Comparison of ENCODE assay signal across 2 cellular contexts in genomic region chr11:118144869-118145268, GRCh38.
TF ChIP-seq lines count a peak whose summit lies in the region.

No MANE protein-coding gene starts in this region.

TF ChIP-seq in SK-N-SH, 30 proteins besides CTCF, POLR2A, EP300 and RAD21 (continued from another document):
- TF ChIP-seq USF2 (IDR thresholded peaks at IDR 0.05; ENCODE audit: borderline replicate concordance, low read depth, low read length) (no peak), FOSL2 (IDR thresholded peaks at IDR 0.05; ENCODE audit: borderline replicate concordance, low read depth) (no peak), NFIC (IDR thresholded peaks at IDR 0.05; ENCODE audit: borderline replicate concordance) (no peak), SMC3 (IDR thresholded peaks at IDR 0.05; ENCODE audit: low read depth, low read length) (no peak), MEF2A (IDR thresholded peaks at IDR 0.05; ENCODE audit: borderline replicate concordance, low read depth) (no peak)

TF ChIP-seq in SK-N-SH treated with all-trans-retinoic acid at 6 μM for 48 hours, 23 proteins besides CTCF, POLR2A, EP300 and RAD21 (continued from another document):
- TF ChIP-seq TSHZ2 (CRISPR knock-in tag; IDR thresholded peaks at IDR 0.05) (no peak), GLIS3 (CRISPR knock-in tag; IDR thresholded peaks at IDR 0.05) (no peak), PPARA (CRISPR knock-in tag; IDR thresholded peaks at IDR 0.05; ENCODE audit: borderline replicate concordance) (no peak), CSDC2 (CRISPR knock-in tag; IDR thresholded peaks at IDR 0.05) (no peak), ZNF565 (CRISPR knock-in tag; conservative IDR thresholded peaks at IDR 0.05; ENCODE audit: low read depth) (no peak), ZFP30 (CRISPR knock-in tag; IDR thresholded peaks at IDR 0.05) (no peak), ESRRG (CRISPR knock-in tag; IDR thresholded peaks at IDR 0.05) (no peak), CREB5 (CRISPR knock-in tag; IDR thresholded peaks at IDR 0.05; ENCODE audit: low read depth) (no peak)
- TF ChIP-seq, protein P1, sequence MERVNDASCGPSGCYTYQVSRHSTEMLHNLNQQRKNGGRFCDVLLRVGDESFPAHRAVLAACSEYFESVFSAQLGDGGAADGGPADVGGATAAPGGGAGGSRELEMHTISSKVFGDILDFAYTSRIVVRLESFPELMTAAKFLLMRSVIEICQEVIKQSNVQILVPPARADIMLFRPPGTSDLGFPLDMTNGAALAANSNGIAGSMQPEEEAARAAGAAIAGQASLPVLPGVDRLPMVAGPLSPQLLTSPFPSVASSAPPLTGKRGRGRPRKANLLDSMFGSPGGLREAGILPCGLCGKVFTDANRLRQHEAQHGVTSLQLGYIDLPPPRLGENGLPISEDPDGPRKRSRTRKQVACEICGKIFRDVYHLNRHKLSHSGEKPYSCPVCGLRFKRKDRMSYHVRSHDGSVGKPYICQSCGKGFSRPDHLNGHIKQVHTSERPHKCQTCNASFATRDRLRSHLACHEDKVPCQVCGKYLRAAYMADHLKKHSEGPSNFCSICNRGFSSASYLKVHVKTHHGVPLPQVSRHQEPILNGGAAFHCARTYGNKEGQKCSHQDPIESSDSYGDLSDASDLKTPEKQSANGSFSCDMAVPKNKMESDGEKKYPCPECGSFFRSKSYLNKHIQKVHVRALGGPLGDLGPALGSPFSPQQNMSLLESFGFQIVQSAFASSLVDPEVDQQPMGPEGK (CRISPR knock-in tag; IDR thresholded peaks at IDR 0.05; ENCODE audit: borderline replicate concordance) = no peak
TF ChIP-seq in SK-N-SH treated with all-trans-retinoic acid at 6 μM for 48 hours: peak in this region for 0.
